Comparison of ENCODE assay signal across 25 cellular contexts in the genomic region with DNA sequence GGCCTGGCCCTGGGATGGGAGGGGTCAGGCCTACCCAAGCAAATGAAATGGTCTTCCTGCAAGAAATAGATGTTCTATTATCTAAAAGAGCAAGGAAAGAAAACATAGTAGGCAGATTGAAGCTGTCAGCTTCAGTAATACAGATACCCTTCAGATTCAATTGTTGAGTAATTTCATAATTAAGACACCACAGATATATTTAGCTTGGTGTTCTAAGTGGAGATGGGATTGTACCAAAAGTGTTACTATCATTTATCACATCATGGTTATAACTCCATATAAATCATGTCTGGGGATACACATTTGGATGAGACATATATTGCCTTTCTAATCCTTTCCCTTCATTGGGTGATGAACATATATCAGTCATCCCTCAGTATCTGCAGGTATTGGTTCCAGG.
"Had no signal": no experiment of that assay in that cellular context is flagged by ENCODE, and none has a peak within 500 bp of the region (broad histone marks: within the 10 kb centered on the region; RNA-seq: fewer than 3 reads in every experiment).

No MANE protein-coding gene starts in this region.

- ATAC-seq: left colon; left lung; lower lobe of right lung; naive thymus-derived CD8-positive, alpha-beta T cell; right cardiac atrium; sciatic nerve; upper lobe of right lung had no signal

- H3K9me3 Mint-ChIP-seq: naive thymus-derived CD8-positive, alpha-beta T cell had no signal

- H3K27me3 ChIP-seq: left lung, ovary, suprapubic skin, tibial artery, upper lobe of right lung had no signal

- H3K4me3 ChIP-seq: left lung, lower lobe of right lung, ovary, skin epidermis, suprapubic skin, thoracic aorta, tibial artery, upper lobe of right lung had no signal

- H3K9me3 ChIP-seq: left lung, lower lobe of right lung, ovary, suprapubic skin, thoracic aorta, tibial artery, upper lobe of right lung had no signal

- DNase-seq: hippocampal formation; left colon; left lung; lower lobe of right lung; mammary epithelial cell; mesenchymal stem cell; naive thymus-derived CD8-positive, alpha-beta T cell; ovary; retina; right cardiac atrium; stimulated activated CD4-positive, alpha-beta T cell treated with anti-CD3 and anti-CD28 coated beads, Interleukin-12 subunit alpha, Interleukin-12 subunit beta, amount 100 ng/mL, for 4 hours; stimulated activated CD4-positive, alpha-beta T cell treated with anti-CD3 and anti-CD28 coated beads, Interleukin-15, amount 100 ng/mL, for 24 hours; stimulated activated CD4-positive, alpha-beta T cell treated with anti-CD3 and anti-CD28 coated beads, Interleukin-2, amount 100 ng/mL, for 24 hours; stimulated activated CD4-positive, alpha-beta T cell treated with anti-CD3 and anti-CD28 coated beads, Interleukin-4, amount 100 ng/mL, for 1 hour; stimulated activated naive CD4-positive, alpha-beta T cell treated with Interleukin-2 at 50 U/mL for 16 hours; tibial artery; trophoblast cell; upper lobe of right lung had no signal

- H3K4me3 Mint-ChIP-seq: naive thymus-derived CD8-positive, alpha-beta T cell had no signal

- H3K27ac ChIP-seq: left lung, lower lobe of right lung, ovary, skin epidermis, suprapubic skin, thoracic aorta, tibial artery, upper lobe of right lung had no signal

- H3K36me3 ChIP-seq: left lung, lower lobe of right lung, ovary, suprapubic skin, thoracic aorta, tibial artery, upper lobe of right lung had no signal

- H3K27me3 Mint-ChIP-seq: naive thymus-derived CD8-positive, alpha-beta T cell; progenitor cell of endocrine pancreas had no signal

- H3K27ac Mint-ChIP-seq: progenitor cell of endocrine pancreas had no signal

- FAIRE-seq: keratinocyte, urothelium cell line had no signal
